ENCODE assay signal across 7 cellular contexts in the genomic region with DNA sequence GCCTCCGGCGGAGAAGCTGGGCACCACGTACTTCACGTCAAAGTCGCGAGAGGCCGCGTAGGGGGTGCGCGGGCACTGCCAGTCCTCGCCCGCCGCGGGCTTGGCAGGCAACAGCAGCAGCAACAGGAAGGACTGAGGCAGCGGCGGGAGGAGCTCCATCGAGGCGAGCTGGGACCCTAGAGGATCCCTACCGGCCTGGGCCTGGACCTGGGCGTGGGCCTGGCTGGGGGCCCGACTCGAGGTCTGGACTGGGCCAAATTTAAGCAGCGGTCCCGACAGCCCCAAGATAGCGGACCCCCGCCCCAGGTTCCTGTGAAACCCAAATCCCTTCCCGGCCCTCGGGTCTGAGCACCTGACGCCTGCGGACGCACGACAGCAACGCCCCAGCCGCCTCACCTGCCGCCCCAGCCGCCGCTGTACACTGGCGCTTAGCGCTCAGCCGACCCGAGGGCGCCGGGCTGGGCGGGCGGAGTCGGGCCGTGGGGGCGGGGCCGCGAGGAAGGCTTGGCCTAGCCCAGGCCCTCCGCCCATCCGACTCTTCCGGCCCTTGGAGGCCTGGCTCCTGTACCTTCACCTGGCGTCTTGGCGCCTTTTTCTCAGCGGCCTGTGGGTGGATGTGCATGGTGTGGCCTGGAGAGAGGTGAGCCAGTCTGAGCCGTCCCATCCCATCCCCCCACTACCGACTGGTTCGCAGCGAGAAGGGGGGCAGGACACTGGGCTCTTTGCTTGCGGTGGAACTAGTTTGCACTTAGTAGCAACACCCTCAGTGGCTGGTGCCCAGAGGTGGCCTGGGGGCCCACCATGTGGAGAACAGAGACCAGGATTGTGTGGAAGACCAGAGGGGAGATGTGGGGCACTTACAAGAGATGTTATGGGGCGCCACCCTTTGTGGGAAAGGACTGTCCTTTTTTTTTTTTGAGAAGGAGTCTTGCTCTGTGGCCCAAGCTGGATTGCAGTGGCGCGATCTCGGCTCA. TPM values are rescaled to one million over a fixed set of nuclear protein-coding genes. Genes with fewer than 3 reads are reported as not detected.
DNase-seq lines count a peak whose midpoint lies in the region; ATAC-seq and TF ChIP-seq lines count a peak whose summit lies in the region.

Gene MST1R, minus strand, starts transcription at position 423 of the 974 bp plus-strand sequence. Its CDS starts 264 bp downstream, at position 159.

- no peak within 1 kb of the TSS for H3K9ac ChIP-seq in mammary epithelial cell (ENCODE audit: insufficient read depth, low read length)
- peak within 1 kb of the TSS in 1 of 2 donors; percentile 28 for H3K9ac ChIP-seq in liver (ENCODE audit: low read depth in 1 of 2, low read length in 2 of 2)

- H4K20me1 ChIP-seq in mammary epithelial cell (ENCODE audit: insufficient read depth, low read length): no peaks in the 10 kb centered on the region

- intact Hi-C loops in mammary epithelial cell (cut with micrococcal nuclease): no loop called here

- BruUV-seq in mammary epithelial cell (replicated peaks; lab: Mats Ljungman, UMichigan): TSS peak; percentile 50

- H3K9me3 ChIP-seq in mammary epithelial cell (replicated peaks; ENCODE audit: insufficient read depth, low read length): no peaks in the 10 kb centered on the region
- H3K9me3 ChIP-seq in liver (ENCODE audit: control insufficient read depth in 4 of 4, low read length in 3 of 4): no peaks in the 10 kb centered on the region

- H3K4me2 ChIP-seq in mammary epithelial cell (ENCODE audit: insufficient read depth, low read depth, low read length): peak within 1 kb of the TSS; percentile 89

- H3K4me1 ChIP-seq in mammary epithelial cell (ENCODE audit: insufficient read depth, low read length): peaks cover 70% of the 10 kb centered on the region
- peaks cover 4 to 14% (median 6%) of the 10 kb centered on the region in 4 donors for H3K4me1 ChIP-seq in liver (ENCODE audit: control insufficient read depth in 4 of 4, insufficient read depth in 4 of 4, low read length in 3 of 4)

- H3K4me3 ChIP-seq in mammary epithelial cell (replicated peaks in 1 of 3; ENCODE audit: insufficient read depth in 1 of 3, low read depth in 2 of 3, low read length in 3 of 3) (peak within 1 kb of the TSS; percentile 41 to 54 (median 50)), liver (ENCODE audit: low read depth in 1 of 3, low read length in 3 of 3) (peak within 1 kb of the TSS in 2 of 3 donors; percentile 34 to 37)

- CTCF ChIA-PET in mammary epithelial cell (lab: Charles Lee; ENCODE audit: low non-redundant PET): no interaction called here

- dilution Hi-C loops in mammary epithelial cell (cut with HindIII; ENCODE audit: low sequenced_read_pairs): no loop called here

- H3K27ac ChIP-seq in VCaP (peak within 1 kb of the TSS; percentile 61), mammary epithelial cell (ENCODE audit: insufficient read depth, low read depth, low read length) (peak within 1 kb of the TSS; percentile 53), liver (ENCODE audit: low read depth in 1 of 2, low read length in 2 of 2) (no peak within 1 kb of the TSS)

- H3K27me3 ChIP-seq in mammary epithelial cell (ENCODE audit: insufficient read depth, low read length) (no peaks in the 10 kb centered on the region), liver (ENCODE audit: control insufficient read depth in 4 of 4, insufficient read depth in 4 of 4, low read length in 3 of 4) (no peaks in the 10 kb centered on the region)

- peak; percentile 93 for DNase-seq in mammary epithelial cell
- DNase-seq in stimulated activated CD8-positive, alpha-beta memory T cell treated with anti-CD3 and anti-CD28 coated beads, Interleukin-12 subunit alpha, Interleukin-12 subunit beta, amount 100 ng/mL, for 4 hours (ENCODE audit: low read depth): peak; percentile 68
- DNase-seq in GDM1 (lab: John Stamatoyannopoulos, UW): no peak

- WGBS in mammary epithelial cell (ENCODE audit: low coverage, missing lambda C conversion rate): 78% methylated on average over 10 of the region's 65 CpGs
- 36% methylated on average over 65 of the region's 65 CpGs for WGBS in liver

- peak within 1 kb of the TSS; percentile 55 for H2AFZ ChIP-seq in mammary epithelial cell (ENCODE audit: low read depth, low read length)

- no peaks in the 10 kb centered on the region for H3K36me3 ChIP-seq in mammary epithelial cell (ENCODE audit: insufficient read depth, low read length)
- peaks cover 0 to under 1% (median 0%) of the 10 kb centered on the region in 4 donors for H3K36me3 ChIP-seq in liver (ENCODE audit: control insufficient read depth in 4 of 4, insufficient read depth in 3 of 4, low read depth in 1 of 4, low read length in 3 of 4)

- peak; percentile 71 for ATAC-seq in GM19023 (IDR thresholded peaks at IDR 0.05; ENCODE audit: unreplicated experiment)
- peak; percentile 69 for ATAC-seq in HG03442 (IDR thresholded peaks at IDR 0.05; ENCODE audit: unreplicated experiment)

- H3K79me2 ChIP-seq in mammary epithelial cell (ENCODE audit: insufficient read depth, low read length): peaks cover 50% of the 10 kb centered on the region

- in situ Hi-C loops in mammary epithelial cell (cut with MboI; ENCODE audit: low sequenced_read_pairs in 2 of 2): loop anchor here in 1 of 2 donors (10.0 kb wide), 1 partner anchor 199 kb away; no protein-coding TSS in a partner anchor

- TF ChIP-seq RAD21 in liver (IDR thresholded peaks at IDR 0.05): peak in 1 of 2 donors; percentile 14

- no peak for TF ChIP-seq CTCF in VCaP (conservative IDR thresholded peaks at IDR 0.05)
- TF ChIP-seq CTCF in mammary epithelial cell (conservative IDR thresholded peaks at IDR 0.05 in 1 of 2, IDR thresholded peaks at IDR 0.05 in 1 of 2; ENCODE audit: extremely low read depth in 1 of 2, insufficient read depth in 1 of 2, low read depth in 1 of 2, low read length in 2 of 2): no peak
- TF ChIP-seq CTCF in liver (IDR thresholded peaks at IDR 0.05; ENCODE audit: low read depth, low read length, missing input control): no peak

TF ChIP-seq in liver, 16 proteins besides CTCF, POLR2A, EP300 and RAD21:
- TF ChIP-seq FOXA1 (IDR thresholded peaks at IDR 0.05) (no peak), EGR1 (IDR thresholded peaks at IDR 0.05; ENCODE audit: low read depth in 2 of 2) (no peak), RXRA (IDR thresholded peaks at IDR 0.05) (no peak), JUND (IDR thresholded peaks at IDR 0.05) (no peak), FOXA2 (IDR thresholded peaks at IDR 0.05) (no peak)

RNA-seq across cellular contexts. Expression of gene MST1R, which starts in this region (rescaled TPM):
- total RNA-seq in mammary epithelial cell (10 to 100 TPM in 1 of 2 donors, 1 to 10 TPM in 1; 7.7 to 62.2 TPM), liver (under 1 TPM; 0.23 to 0.42 TPM)
- polyA plus RNA-seq in mammary epithelial cell (56.4 TPM), liver (under 1 TPM; 0.10 to 0.56 TPM)
- 43.0 TPM for polyA minus RNA-seq in mammary epithelial cell

Comparison
In these comparisons a context has a peak if more than half of its experiments do, and no peak if none do; other contexts are left out.
1. RNA of gene MST1R (total RNA-seq): 7.7 to 62.2 TPM in mammary epithelial cell; 0.23 to 0.42 TPM in liver; every median in the first group is over 4 times any median in the second.
2. RNA of gene MST1R (polyA plus RNA-seq): 56.4 TPM in mammary epithelial cell (single experiment); 0.10 to 0.56 TPM in liver; every median in the first group is over 10 times any median in the second.
3. H3K27ac ChIP-seq: peak in VCaP (single experiment) and mammary epithelial cell (single experiment); none in liver (0 of 2).